Comparison of ENCODE assay signal across 14 cellular contexts in the genomic region with DNA sequence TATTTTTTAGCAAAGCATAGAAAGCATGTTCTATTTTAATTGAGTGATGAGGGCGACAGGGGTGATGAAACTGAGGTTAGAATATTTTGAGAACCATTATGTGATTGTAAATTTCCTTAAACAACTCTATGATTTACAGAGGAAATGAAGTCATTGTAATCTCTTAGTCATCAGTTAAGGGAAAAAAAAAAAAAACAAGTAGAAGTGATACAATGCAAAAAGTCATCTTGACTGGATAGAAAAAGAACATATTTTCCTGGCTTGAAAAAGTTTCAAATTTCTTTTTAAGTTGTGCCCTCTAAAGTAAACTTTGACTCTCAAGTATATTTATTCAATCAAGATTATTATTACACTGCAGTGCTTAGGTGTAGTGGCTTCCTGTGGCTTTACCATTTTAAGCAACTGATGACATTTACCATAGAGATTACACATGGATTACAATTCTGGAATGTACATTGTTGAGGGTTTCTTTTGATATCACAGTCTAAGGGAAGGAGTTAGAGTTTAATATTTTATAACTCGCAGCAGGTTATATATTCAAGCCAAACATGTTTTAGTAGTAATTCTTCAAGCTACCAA. TPM values are rescaled to one million over a fixed set of nuclear protein-coding genes. Genes with fewer than 3 reads are reported as not detected.
DNase-seq lines count a peak whose midpoint lies in the region; ATAC-seq, FAIRE-seq and TF ChIP-seq lines count a peak whose summit lies in the region.
"Had no signal": no experiment of that assay in that cellular context is flagged by ENCODE, and none has a peak within 500 bp of the region (broad histone marks: within the 10 kb centered on the region; RNA-seq: fewer than 3 reads in every experiment).

No MANE protein-coding gene starts in this region.

- H3K9me3 Mint-ChIP-seq in HFFc6 = no peaks in the 10 kb centered on the region
- H3K9me3 Mint-ChIP-seq in activated naive CD8-positive, alpha-beta T cell treated with anti-CD3 and anti-CD28 coated beads for 36 hours = no peaks in the 10 kb centered on the region
- H3K9me3 Mint-ChIP-seq: activated naive CD4-positive, alpha-beta T cell treated with anti-CD3 and anti-CD28 coated beads, Interleukin-2, amount 50 U/mL, for 24 hours; CD8-positive, alpha-beta memory T cell; type B pancreatic cell had no signal

- peak overlapping the region; percentile 23 for H2AFZ ChIP-seq in endothelial cell of umbilical vein (ENCODE audit: low read depth, low read length)
- H2AFZ ChIP-seq: hepatocyte had no signal

- H3K4me2 ChIP-seq in endothelial cell of umbilical vein (ENCODE audit: insufficient read depth, low read length) = peak overlapping the region; percentile 76
- H3K4me2 ChIP-seq: hepatocyte had no signal

- H3K4me3 Mint-ChIP-seq in HFFc6 = no peak overlapping the region
- H3K4me3 Mint-ChIP-seq in activated naive CD8-positive, alpha-beta T cell treated with anti-CD3 and anti-CD28 coated beads for 36 hours = no peak overlapping the region
- H3K4me3 Mint-ChIP-seq: activated naive CD4-positive, alpha-beta T cell treated with anti-CD3 and anti-CD28 coated beads, Interleukin-2, amount 50 U/mL, for 24 hours; CD8-positive, alpha-beta memory T cell; memory B cell; type B pancreatic cell had no signal

- H3K4me1 Mint-ChIP-seq in HFFc6 (ENCODE audit: low read depth) = peaks cover 52% of the 10 kb centered on the region
- peaks cover 2% of the 10 kb centered on the region for H3K4me1 Mint-ChIP-seq in activated naive CD8-positive, alpha-beta T cell treated with anti-CD3 and anti-CD28 coated beads for 36 hours
- H3K4me1 Mint-ChIP-seq: activated naive CD4-positive, alpha-beta T cell treated with anti-CD3 and anti-CD28 coated beads, Interleukin-2, amount 50 U/mL, for 24 hours; CD8-positive, alpha-beta memory T cell; memory B cell had no signal

- CTCF ChIA-PET in Panc1 (lab: Charles Lee) (no interaction called here), endothelial cell of umbilical vein (lab: Charles Lee) (no interaction called here)

- POLR2A ChIA-PET in Panc1 (lab: Charles Lee) (no interaction called here), endothelial cell of umbilical vein (lab: Charles Lee) (no interaction called here)

- peak overlapping the region; percentile 44; the same call in 1 of the 2 replicates for H3K27ac Mint-ChIP-seq in HFFc6
- no peak overlapping the region for H3K27ac Mint-ChIP-seq in activated naive CD8-positive, alpha-beta T cell treated with anti-CD3 and anti-CD28 coated beads for 36 hours
- H3K27ac Mint-ChIP-seq: activated naive CD4-positive, alpha-beta T cell treated with anti-CD3 and anti-CD28 coated beads, Interleukin-2, amount 50 U/mL, for 24 hours; CD8-positive, alpha-beta memory T cell; memory B cell; type B pancreatic cell had no signal

- no peaks in the 10 kb centered on the region for H3K4me1 ChIP-seq in Panc1 (ENCODE audit: control insufficient read depth, insufficient read depth, low read length)
- H3K4me1 ChIP-seq in endothelial cell of umbilical vein (ENCODE audit: control insufficient read depth, extremely low read depth, insufficient read depth, low read length) = peaks cover 37% of the 10 kb centered on the region
- no peaks in the 10 kb centered on the region for H3K4me1 ChIP-seq in gastrocnemius medialis

- H3K79me2 ChIP-seq in endothelial cell of umbilical vein (ENCODE audit: control insufficient read depth, insufficient read depth, low read length) = no peaks in the 10 kb centered on the region
- H3K79me2 ChIP-seq: hepatocyte had no signal

- FAIRE-seq in endothelial cell of umbilical vein (lab: Jason Lieb, UNC) = peak; percentile 64

- TF ChIP-seq POLR2A in endothelial cell of umbilical vein (IDR thresholded peaks at IDR 0.05; ENCODE audit: low read depth, low read length) (no peak), gastrocnemius medialis (IDR thresholded peaks at IDR 0.05) (no peak)

- BruUV-seq in Panc1 (replicated peaks; lab: Mats Ljungman, UMichigan) = no TSS peak
- TSS peak; percentile 70 for BruUV-seq in endothelial cell of umbilical vein (replicated peaks; lab: Mats Ljungman, UMichigan)

- in situ Hi-C loops in Panc1 (cut with HindIII; ENCODE audit: low pct_unique_long_range_greater_than_20kb, low sequenced_read_pairs) = no loop called here
- in situ Hi-C loops in gastrocnemius medialis (cut with MboI; ENCODE audit: low sequenced_read_pairs in 4 of 4) = no loop called here

- H3K36me3 Mint-ChIP-seq in HFFc6 (ENCODE audit: low read depth) = no peaks in the 10 kb centered on the region
- H3K36me3 Mint-ChIP-seq in activated naive CD8-positive, alpha-beta T cell treated with anti-CD3 and anti-CD28 coated beads for 36 hours = no peaks in the 10 kb centered on the region
- H3K36me3 Mint-ChIP-seq: activated naive CD4-positive, alpha-beta T cell treated with anti-CD3 and anti-CD28 coated beads, Interleukin-2, amount 50 U/mL, for 24 hours; CD8-positive, alpha-beta memory T cell; memory B cell; type B pancreatic cell had no signal

- H3K4me3 ChIP-seq in Panc1 (ENCODE audit: low read depth in 2 of 2, low read length in 2 of 2) (no peak overlapping the region), endothelial cell of umbilical vein (replicated peaks in 1 of 3; ENCODE audit: insufficient read depth in 1 of 3, low read depth in 1 of 3, low read length in 3 of 3) (no peak overlapping the region), gastrocnemius medialis (no peak overlapping the region)
- H3K4me3 ChIP-seq: hepatocyte, ovary had no signal

- H3K9ac ChIP-seq in endothelial cell of umbilical vein (replicated peaks; ENCODE audit: extremely low read depth, insufficient read depth, low read length) = no peak overlapping the region

- intact Hi-C loops in Panc1 (cut with micrococcal nuclease; ENCODE audit: unreplicated experiment) = no loop called here
- intact Hi-C loops in endothelial cell of umbilical vein (cut with micrococcal nuclease) = no loop called here
- intact Hi-C loops in gastrocnemius medialis (cut with DNase I; ENCODE audit: low total_unique reads) = no loop called here

- no peak for ATAC-seq in Panc1
- ATAC-seq in HG02642 (IDR thresholded peaks at IDR 0.05; ENCODE audit: poor library complexity, unreplicated experiment) = no peak
- no peak for ATAC-seq in HG03108 (IDR thresholded peaks at IDR 0.05; ENCODE audit: unreplicated experiment)
- ATAC-seq in gastrocnemius medialis = no peak

- H3K9me1 ChIP-seq in endothelial cell of umbilical vein (replicated peaks; ENCODE audit: control insufficient read depth, extremely low read depth, insufficient read depth, low read length) = no peaks in the 10 kb centered on the region

- dilution Hi-C loops in endothelial cell of umbilical vein (cut with MboI; ENCODE audit: extremely low pct_ligation_motif_present, low sequenced_read_pairs) = no loop called here

- H3K27me3 ChIP-seq in Panc1 (ENCODE audit: control insufficient read depth, insufficient read depth, low read length) (no peaks in the 10 kb centered on the region), endothelial cell of umbilical vein (ENCODE audit: control insufficient read depth in 2 of 2, insufficient read depth in 2 of 2, low read length in 2 of 2) (peaks cover 0 to 2% of the 10 kb centered on the region in 2 experiments), gastrocnemius medialis (no peaks in the 10 kb centered on the region)
- H3K27me3 ChIP-seq: hepatocyte, ovary had no signal

- peaks cover 6% of the 10 kb centered on the region; the same call in 1 of the 2 replicates for H3K27me3 Mint-ChIP-seq in HFFc6 (ENCODE audit: insufficient read depth)
- peaks cover 10% of the 10 kb centered on the region for H3K27me3 Mint-ChIP-seq in activated naive CD8-positive, alpha-beta T cell treated with anti-CD3 and anti-CD28 coated beads for 36 hours
- H3K27me3 Mint-ChIP-seq: type B pancreatic cell had no signal

- H3K36me3 ChIP-seq in Panc1 (ENCODE audit: control insufficient read depth, insufficient read depth, low read length) (no peaks in the 10 kb centered on the region), endothelial cell of umbilical vein (ENCODE audit: control insufficient read depth in 2 of 2, extremely low read depth in 1 of 2, insufficient read depth in 2 of 2, low read length in 2 of 2) (no peaks in the 10 kb centered on the region), gastrocnemius medialis (no peaks in the 10 kb centered on the region)
- H3K36me3 ChIP-seq: ovary had no signal

- H3K9me3 ChIP-seq in Panc1 (ENCODE audit: control insufficient read depth, insufficient read depth, low read depth, low read length) = no peaks in the 10 kb centered on the region
- H3K9me3 ChIP-seq in endothelial cell of umbilical vein (replicated peaks; ENCODE audit: control insufficient read depth, insufficient read depth, low read length) = no peaks in the 10 kb centered on the region
- no peaks in the 10 kb centered on the region for H3K9me3 ChIP-seq in gastrocnemius medialis
- H3K9me3 ChIP-seq: ovary had no signal

- no peak overlapping the region for H3K27ac ChIP-seq in Panc1 (ENCODE audit: low read length)
- peak overlapping the region; percentile 76 for H3K27ac ChIP-seq in endothelial cell of umbilical vein (ENCODE audit: insufficient read depth, low read depth, low read length)
- H3K27ac ChIP-seq in gastrocnemius medialis = no peak overlapping the region
- H3K27ac ChIP-seq: hepatocyte, ovary had no signal

- DNase-seq in HFFc6 = no peak
- peak; percentile 56 for DNase-seq in Panc1 (ENCODE audit: low read depth, low spot score)
- DNase-seq in endothelial cell of umbilical vein (ENCODE audit: low read depth, low spot score) = peak; percentile 75
- peak; percentile 63 for DNase-seq in renal cortical epithelial cell (ENCODE audit: low read depth)
- no peak for DNase-seq in gastrocnemius medialis
- DNase-seq in activated naive CD8-positive, alpha-beta T cell treated with anti-CD3 and anti-CD28 coated beads for 36 hours = no peak
- DNase-seq: CD8-positive, alpha-beta memory T cell; ovary had no signal

- no peak for TF ChIP-seq CTCF in HFFc6 (IDR thresholded peaks at IDR 0.05)
- TF ChIP-seq CTCF in Panc1 (IDR thresholded peaks at IDR 0.05) = no peak
- TF ChIP-seq CTCF in endothelial cell of umbilical vein (IDR thresholded peaks at IDR 0.05; ENCODE audit: extremely low read depth in 1 of 2, insufficient read depth in 1 of 2, low read depth in 1 of 2, low read length in 2 of 2) = no peak
- no peak for TF ChIP-seq CTCF in gastrocnemius medialis (IDR thresholded peaks at IDR 0.05 in 4 of 5, conservative IDR thresholded peaks at IDR 0.05 in 1 of 5)

- no peaks in the 10 kb centered on the region for H4K20me1 ChIP-seq in endothelial cell of umbilical vein (replicated peaks; ENCODE audit: control insufficient read depth, extremely low read depth, insufficient read depth, low read length)

RNA-seq across cellular contexts. Expression of a gene that starts 40.6 kb away (rescaled TPM):
- not detected for total RNA-seq in HFFc6 (2021; fragmentation: NEBNext Ultra II Directional; extraction: Animal tissue kit (Norgen Biotek cat#: 25700))
- total RNA-seq in Panc1 (2021; ENCODE audit: unreplicated experiment) (not detected), endothelial cell of umbilical vein (not detected in 2 replicates), renal cortical epithelial cell (0.20 TPM in 1 of 2 replicates, not detected in the other), gastrocnemius medialis (not detected)
- not detected for polyA plus RNA-seq in Panc1 (2012; ENCODE audit: insufficient read length)
- polyA plus RNA-seq in endothelial cell of umbilical vein = not detected in 2 replicates
- polyA plus RNA-seq in endothelial cell of umbilical vein (2011; cell fraction: cytosol; rRNA removed) = not detected in 2 replicates
- not detected in 2 replicates for polyA plus RNA-seq in endothelial cell of umbilical vein (2011; cell fraction: nucleus; rRNA removed)
- not detected in 2 replicates for polyA plus RNA-seq in endothelial cell of umbilical vein (2012)
- not detected in 2 replicates for polyA minus RNA-seq in endothelial cell of umbilical vein
- polyA minus RNA-seq in endothelial cell of umbilical vein (2011; cell fraction: cytosol; rRNA and poly(A)+ RNA removed) = not detected
- not detected in 2 replicates for polyA minus RNA-seq in endothelial cell of umbilical vein (2011; cell fraction: nucleus; rRNA and poly(A)+ RNA removed)
- total RNA-seq in activated naive CD8-positive, alpha-beta T cell treated with anti-CD3 and anti-CD28 coated beads for 36 hours = not detected
- total RNA-seq: CD8-positive, alpha-beta memory T cell had no signal
- polyA plus RNA-seq: CD8-positive, alpha-beta memory T cell; ovary had no signal

Comparison
In these comparisons a context has a peak if more than half of its experiments do, and no peak if none do; other contexts are left out.
1. DNase-seq: peak in Panc1 (single experiment), endothelial cell of umbilical vein (single experiment) and renal cortical epithelial cell (single experiment); none in HFFc6 (single experiment), gastrocnemius medialis (0 of 2) and activated naive CD8-positive, alpha-beta T cell treated with anti-CD3 and anti-CD28 coated beads for 36 hours (single experiment).